In the genomic region with DNA sequence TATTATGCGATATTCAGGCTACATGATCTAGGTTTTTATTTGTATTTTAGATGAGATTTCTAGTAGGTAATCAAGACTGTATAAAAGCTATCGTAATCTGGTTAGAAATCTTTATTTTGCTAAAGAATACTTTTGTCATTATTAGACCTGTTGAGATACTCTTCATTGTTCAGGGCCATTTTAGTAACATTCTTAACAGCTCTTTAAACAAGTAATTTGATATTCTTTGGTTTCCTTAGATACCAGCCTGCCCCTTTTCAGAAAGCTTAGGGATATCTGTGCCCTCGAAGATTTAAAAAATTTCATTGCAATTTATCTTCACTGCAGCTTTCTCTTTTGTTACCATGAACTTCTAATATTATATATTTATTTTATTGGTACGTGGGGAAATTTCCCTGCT, we compare ENCODE assay signal across 36 cellular contexts. TPM values are rescaled to one million over a fixed set of nuclear protein-coding genes. Genes with fewer than 3 reads are reported as not detected.
"Had no signal": no experiment of that assay in that cellular context is flagged by ENCODE, and none has a peak within 500 bp of the region (broad histone marks: within the 10 kb centered on the region; RNA-seq: fewer than 3 reads in every experiment).

No MANE protein-coding gene starts in this region.

- H3K9ac ChIP-seq: SK-N-SH had no signal

- H3K9me3 ChIP-seq: adrenal gland, body of pancreas, breast epithelium, MG63, Peyer's patch, SJSA1, SK-N-SH had no signal

- H3K4me3 Mint-ChIP-seq: activated CD4-positive, alpha-beta T cell treated with anti-CD3 and anti-CD28 coated beads for 36 hours; activated CD4-positive, alpha-beta T cell treated with anti-CD3 and anti-CD28 coated beads, Interleukin-2, amount 10 ng/mL, durations not matched to agents 7 days and 5 days; activated CD8-positive, alpha-beta T cell treated with anti-CD3 and anti-CD28 coated beads, Interleukin-2, amount 10 ng/mL, durations not matched to agents 7 days and 5 days; activated naive CD4-positive, alpha-beta T cell treated with anti-CD3 and anti-CD28 coated beads for 36 hours; activated T-cell treated with anti-CD3 and anti-CD28 coated beads, Interleukin-2, amount 50 U/mL, for 4 hours; activated T-helper 1 cell treated with anti-CD3 and anti-CD28 coated beads, Interleukin-12 subunit alpha, Interleukin-12 subunit beta, Interleukin-2, Interleukin-4 antibody, amounts not matched to agents 30 ng/mL and 10 ng/mL and 1 ng/mL, durations not matched to agents 14 hours and 24 hours and 36 hours; T-helper 1 cell treated with Interleukin-12 subunit alpha and Interleukin-12 subunit beta and Interleukin-4 antibody, amounts not matched to agents 30 μg/mL and 1 μg/mL, for 36 hours; T-helper 2 cell treated with Interferon-gamma antibody and Interleukin-4, amounts not matched to agents 5 μg/mL and 100 μg/mL, for 36 hours; WTC11 had no signal

- H3K36me3 Mint-ChIP-seq: activated naive CD4-positive, alpha-beta T cell treated with anti-CD3 and anti-CD28 coated beads, Interleukin-2, amount 50 U/mL, for 72 hours; WTC11 had no signal

- H3K27me3 Mint-ChIP-seq: activated CD4-positive, alpha-beta T cell treated with anti-CD3 and anti-CD28 coated beads for 36 hours; activated CD4-positive, alpha-beta T cell treated with anti-CD3 and anti-CD28 coated beads, Interleukin-2, amount 10 ng/mL, durations not matched to agents 7 days and 5 days had no signal

- H3K4me2 ChIP-seq: SK-N-SH had no signal

- H3K4me1 Mint-ChIP-seq: activated CD4-positive, alpha-beta T cell treated with anti-CD3 and anti-CD28 coated beads for 36 hours; activated CD4-positive, alpha-beta T cell treated with anti-CD3 and anti-CD28 coated beads, Interleukin-2, amount 10 ng/mL, durations not matched to agents 7 days and 5 days had no signal

- H3K27ac Mint-ChIP-seq: activated CD4-positive, alpha-beta T cell treated with anti-CD3 and anti-CD28 coated beads for 36 hours; activated CD4-positive, alpha-beta T cell treated with anti-CD3 and anti-CD28 coated beads, Interleukin-2, amount 10 ng/mL, durations not matched to agents 7 days and 5 days; activated CD8-positive, alpha-beta T cell treated with anti-CD3 and anti-CD28 coated beads, Interleukin-2, amount 10 ng/mL, durations not matched to agents 7 days and 5 days; activated naive CD4-positive, alpha-beta T cell treated with anti-CD3 and anti-CD28 coated beads for 36 hours; activated naive CD4-positive, alpha-beta T cell treated with anti-CD3 and anti-CD28 coated beads, Interleukin-2, amount 50 U/mL, for 72 hours; activated T-helper 1 cell treated with anti-CD3 and anti-CD28 coated beads, Interleukin-12 subunit alpha, Interleukin-12 subunit beta, Interleukin-2, Interleukin-4 antibody, amounts not matched to agents 30 ng/mL and 10 ng/mL and 1 ng/mL, durations not matched to agents 14 hours and 24 hours and 36 hours; T-helper 1 cell treated with Interleukin-12 subunit alpha and Interleukin-12 subunit beta and Interleukin-4 antibody, amounts not matched to agents 30 μg/mL and 1 μg/mL, for 36 hours; T-helper 2 cell treated with Interferon-gamma antibody and Interleukin-4, amounts not matched to agents 5 μg/mL and 100 μg/mL, for 36 hours had no signal

- H3K27me3 ChIP-seq: adrenal gland, body of pancreas, breast epithelium, MG63, Peyer's patch, SJSA1 had no signal

- ATAC-seq: activated CD4-positive, alpha-beta T cell treated with anti-CD3 and anti-CD28 coated beads for 36 hours; activated CD4-positive, CD25-positive, alpha-beta regulatory T cell treated with anti-CD3 and anti-CD28 coated beads, Interleukin-2, amount 50 U/mL, for 24 hours; activated CD8-positive, alpha-beta T cell treated with anti-CD3 and anti-CD28 coated beads, Interleukin-2, amount 10 ng/mL, durations not matched to agents 7 days and 5 days; activated naive CD4-positive, alpha-beta T cell treated with anti-CD3 and anti-CD28 coated beads, Interleukin-2, amount 50 U/mL, for 72 hours; activated T-cell treated with anti-CD3 and anti-CD28 coated beads, Interleukin-2, amount 50 U/mL, for 4 hours; body of pancreas; PC-3; WTC11 had no signal

- H3K4me3 ChIP-seq: adrenal gland, body of pancreas, breast epithelium, MG63, Peyer's patch, SJSA1 had no signal

- H3K4me1 ChIP-seq: body of pancreas, breast epithelium, Peyer's patch, SJSA1 had no signal

- H3K27ac ChIP-seq: adrenal gland, body of pancreas, breast epithelium, Peyer's patch, SJSA1 had no signal

- H3K36me3 ChIP-seq: adrenal gland, breast epithelium, MG63, Peyer's patch, SJSA1 had no signal

- H3K9me3 Mint-ChIP-seq: activated CD4-positive, alpha-beta T cell treated with anti-CD3 and anti-CD28 coated beads, Interleukin-2, amount 10 ng/mL, durations not matched to agents 7 days and 5 days; activated naive CD4-positive, alpha-beta T cell treated with anti-CD3 and anti-CD28 coated beads for 36 hours; activated naive CD4-positive, alpha-beta T cell treated with anti-CD3 and anti-CD28 coated beads, Interleukin-2, amount 50 U/mL, for 72 hours; activated T-helper 1 cell treated with anti-CD3 and anti-CD28 coated beads, Interleukin-12 subunit alpha, Interleukin-12 subunit beta, Interleukin-2, Interleukin-4 antibody, amounts not matched to agents 30 ng/mL and 10 ng/mL and 1 ng/mL, durations not matched to agents 14 hours and 24 hours and 36 hours; T-helper 1 cell treated with Interleukin-12 subunit alpha and Interleukin-12 subunit beta and Interleukin-4 antibody, amounts not matched to agents 30 μg/mL and 1 μg/mL, for 36 hours; T-helper 2 cell treated with Interferon-gamma antibody and Interleukin-4, amounts not matched to agents 5 μg/mL and 100 μg/mL, for 36 hours; WTC11 had no signal

- DNase-seq: activated CD4-positive, alpha-beta T cell treated with anti-CD3 and anti-CD28 coated beads for 36 hours; activated CD4-positive, alpha-beta T cell treated with anti-CD3 and anti-CD28 coated beads, Interleukin-2, amount 10 ng/mL, durations not matched to agents 7 days and 5 days; activated CD4-positive, alpha-beta T cell treated with anti-CD3 and anti-CD28 coated beads, Interleukin-2, amount 50 U/mL, for 48 hours; activated CD8-positive, alpha-beta memory T cell treated with anti-CD3 and anti-CD28 coated beads, Interleukin-2, amount 50 U/mL, for 4 hours; activated CD8-positive, alpha-beta T cell treated with anti-CD3 and anti-CD28 coated beads, Interleukin-2, amount 10 ng/mL, durations not matched to agents 7 days and 5 days; activated gamma-delta T cell treated with Interleukin-2 at 50 U/mL for 16 hours; activated naive CD4-positive, alpha-beta T cell treated with anti-CD3 and anti-CD28 coated beads for 36 hours; activated T-cell treated with anti-CD3 and anti-CD28 coated beads for 4 hours; activated T-cell treated with anti-CD3 and anti-CD28 coated beads, Interleukin-2, amount 50 U/mL, for 4 hours; adrenal gland; body of pancreas; Kasumi-1; KG1; MG63; NCI-H1048; NCI-H146; NCI-H187; NCI-H2029 treated with DMSO at 0.1 percent for 48 hours; NCI-H2107; NCI-H510A; NCI-H526; NCI-H748 treated with DMSO at 0.1 percent for 48 hours; NK-92 treated with Interleukin-12 subunit alpha and Interleukin-12 subunit beta, amount 100 ng/mL, for 24 hours; PC-3; Peyer's patch; RPMI8226; SHP77 treated with DMSO at 0.1 percent for 48 hours; SK-N-SH had no signal

RNA-seq across cellular contexts. Expression of a gene that starts 18.9 kb away (rescaled TPM):
- total RNA-seq: activated CD4-positive, alpha-beta T cell treated with anti-CD3 and anti-CD28 coated beads for 36 hours; activated CD4-positive, alpha-beta T cell treated with anti-CD3 and anti-CD28 coated beads, Interleukin-2, amount 10 ng/mL, durations not matched to agents 7 days and 5 days; activated CD8-positive, alpha-beta T cell treated with anti-CD3 and anti-CD28 coated beads, Interleukin-2, amount 10 ng/mL, durations not matched to agents 7 days and 5 days; activated naive CD4-positive, alpha-beta T cell treated with anti-CD3 and anti-CD28 coated beads for 36 hours; activated naive CD4-positive, alpha-beta T cell treated with anti-CD3 and anti-CD28 coated beads, Interleukin-2, amount 50 U/mL, for 72 hours; activated T-helper 1 cell treated with anti-CD3 and anti-CD28 coated beads, Interleukin-12 subunit alpha, Interleukin-12 subunit beta, Interleukin-2, Interleukin-4 antibody, amounts not matched to agents 30 ng/mL and 10 ng/mL and 1 ng/mL, durations not matched to agents 14 hours and 24 hours and 36 hours had no signal
